In the genomic region with DNA sequence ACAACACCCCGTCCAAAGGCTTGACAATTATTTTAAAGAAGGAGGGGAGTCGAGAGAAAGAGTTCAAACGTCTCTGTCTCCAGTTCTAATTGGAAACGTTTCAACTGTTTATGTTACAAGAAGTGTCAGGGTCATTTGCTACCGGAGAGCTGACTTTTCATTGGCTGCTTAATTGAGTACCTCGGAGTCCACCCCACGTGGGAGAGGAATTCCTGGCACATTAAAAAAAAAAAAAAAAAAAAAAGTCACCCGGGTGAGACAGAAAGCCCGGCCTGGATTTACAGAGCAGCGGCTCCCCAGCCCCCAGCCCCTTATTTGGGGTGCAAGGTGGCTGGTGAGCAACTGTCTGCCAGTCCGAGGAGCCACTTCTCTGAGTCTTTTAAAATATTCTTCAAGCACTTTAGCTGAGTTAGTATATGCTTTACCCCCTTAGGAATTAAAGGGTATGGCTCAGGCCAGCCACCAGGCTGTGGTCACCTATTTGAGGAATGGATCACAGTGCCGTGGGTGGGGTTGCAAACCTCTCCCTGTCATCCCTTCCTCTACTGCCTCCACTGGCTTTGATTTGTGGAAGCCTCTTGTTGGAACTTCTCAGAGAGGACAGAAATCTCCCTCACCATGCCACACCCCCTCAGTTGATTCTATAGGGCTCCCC, we compare ENCODE assay signal across 10 cellular contexts. TPM values are rescaled to one million over a fixed set of nuclear protein-coding genes. Genes with fewer than 3 reads are reported as not detected.
DNase-seq lines count a peak whose midpoint lies in the region; ATAC-seq, FAIRE-seq and TF ChIP-seq lines count a peak whose summit lies in the region.
"Had no signal": no experiment of that assay in that cellular context is flagged by ENCODE, and none has a peak within 500 bp of the region (broad histone marks: within the 10 kb centered on the region; RNA-seq: fewer than 3 reads in every experiment).

No MANE protein-coding gene starts in this region.

- H3K27ac Mint-ChIP-seq in activated naive CD4-positive, alpha-beta T cell treated with anti-CD3 and anti-CD28 coated beads, Interleukin-2, amount 50 U/mL, for 72 hours, result no peak overlapping the region
- H3K27ac Mint-ChIP-seq: activated naive CD8-positive, alpha-beta T cell had no signal

- no peaks in the 10 kb centered on the region for H3K9me3 Mint-ChIP-seq in activated naive CD4-positive, alpha-beta T cell treated with anti-CD3 and anti-CD28 coated beads, Interleukin-2, amount 50 U/mL, for 72 hours
- H3K9me3 Mint-ChIP-seq: CD4-positive, CD25-positive, alpha-beta regulatory T cell had no signal

- H3K27me3 ChIP-seq in brain microvascular endothelial cell (replicated peaks), result no peaks in the 10 kb centered on the region

- in situ Hi-C loops in brain microvascular endothelial cell (cut with HindIII; ENCODE audit: low pct_ligation_motif_present, low sequenced_read_pairs), result no loop called here

- DNase-seq in HT-29 (ENCODE audit: low spot score) (peak; percentile 89), NCI-H524 (lab: John Stamatoyannopoulos, UW) (peak; percentile 93 to 95), brain microvascular endothelial cell (peak; percentile 88), left colon (peak; percentile 63 to 78), Ammon's horn (ENCODE audit: low spot score) (no peak)
- DNase-seq in activated naive CD4-positive, alpha-beta T cell treated with anti-CD3 and anti-CD28 coated beads, Interleukin-2, amount 50 U/mL, for 72 hours (ENCODE audit: low spot score in 2 of 2), result no peak
- DNase-seq: CD4-positive, CD25-positive, alpha-beta regulatory T cell had no signal

- peak; percentile 10 for ATAC-seq in left colon
- no peak for ATAC-seq in GM18519 (IDR thresholded peaks at IDR 0.05; ENCODE audit: low FRiP score, unreplicated experiment)
- ATAC-seq in activated naive CD4-positive, alpha-beta T cell treated with anti-CD3 and anti-CD28 coated beads, Interleukin-2, amount 50 U/mL, for 72 hours, result no peak

- H3K36me3 Mint-ChIP-seq in activated naive CD4-positive, alpha-beta T cell treated with anti-CD3 and anti-CD28 coated beads, Interleukin-2, amount 50 U/mL, for 72 hours, result peaks cover 7 to 8% of the 10 kb centered on the region in 2 donors
- H3K36me3 Mint-ChIP-seq: activated naive CD8-positive, alpha-beta T cell; CD4-positive, CD25-positive, alpha-beta regulatory T cell had no signal

- H3K4me3 ChIP-seq in brain microvascular endothelial cell (ENCODE audit: low read depth, low read length), result no peak overlapping the region

- FAIRE-seq in A204.1 (lab: Jason Lieb, UNC), result peak; percentile 89

- intact Hi-C loops in left colon (cut with DNase I, micrococcal nuclease), result no loop called here

- H3K27ac ChIP-seq in brain microvascular endothelial cell, result peak overlapping the region; percentile 45

- no peak for TF ChIP-seq CTCF in brain microvascular endothelial cell (IDR thresholded peaks at IDR 0.05; ENCODE audit: low read depth, low read length, missing control alignments)

- no peaks in the 10 kb centered on the region for H3K36me3 ChIP-seq in brain microvascular endothelial cell (replicated peaks)

RNA-seq across cellular contexts. Expression of a gene that starts 3.9 kb away (rescaled TPM):
- total RNA-seq in HT-29 (2014; rRNA removed; shearing (Covaris generic)), result 59.1 and 77.6 TPM in 2 replicates
- 10 to 100 TPM; 51.2 to 79.7 TPM for total RNA-seq in left colon
- total RNA-seq in activated naive CD4-positive, alpha-beta T cell treated with anti-CD3 and anti-CD28 coated beads, Interleukin-2, amount 50 U/mL, for 72 hours, result 100 to 1,000 TPM in 1 of 2 donors, 10 to 100 TPM in 1; 82.9 to 171 TPM

Comparison
In these comparisons a context has a peak if more than half of its experiments do, and no peak if none do; other contexts are left out.
1. DNase-seq: peak in HT-29 (single experiment), NCI-H524 (2 of 2), brain microvascular endothelial cell (single experiment) and left colon (2 of 2); none in Ammon's horn (single experiment) and activated naive CD4-positive, alpha-beta T cell treated with anti-CD3 and anti-CD28 coated beads, Interleukin-2, amount 50 U/mL, for 72 hours (0 of 2).